ENCODE assay signal across 8 cellular contexts in the genomic region with DNA sequence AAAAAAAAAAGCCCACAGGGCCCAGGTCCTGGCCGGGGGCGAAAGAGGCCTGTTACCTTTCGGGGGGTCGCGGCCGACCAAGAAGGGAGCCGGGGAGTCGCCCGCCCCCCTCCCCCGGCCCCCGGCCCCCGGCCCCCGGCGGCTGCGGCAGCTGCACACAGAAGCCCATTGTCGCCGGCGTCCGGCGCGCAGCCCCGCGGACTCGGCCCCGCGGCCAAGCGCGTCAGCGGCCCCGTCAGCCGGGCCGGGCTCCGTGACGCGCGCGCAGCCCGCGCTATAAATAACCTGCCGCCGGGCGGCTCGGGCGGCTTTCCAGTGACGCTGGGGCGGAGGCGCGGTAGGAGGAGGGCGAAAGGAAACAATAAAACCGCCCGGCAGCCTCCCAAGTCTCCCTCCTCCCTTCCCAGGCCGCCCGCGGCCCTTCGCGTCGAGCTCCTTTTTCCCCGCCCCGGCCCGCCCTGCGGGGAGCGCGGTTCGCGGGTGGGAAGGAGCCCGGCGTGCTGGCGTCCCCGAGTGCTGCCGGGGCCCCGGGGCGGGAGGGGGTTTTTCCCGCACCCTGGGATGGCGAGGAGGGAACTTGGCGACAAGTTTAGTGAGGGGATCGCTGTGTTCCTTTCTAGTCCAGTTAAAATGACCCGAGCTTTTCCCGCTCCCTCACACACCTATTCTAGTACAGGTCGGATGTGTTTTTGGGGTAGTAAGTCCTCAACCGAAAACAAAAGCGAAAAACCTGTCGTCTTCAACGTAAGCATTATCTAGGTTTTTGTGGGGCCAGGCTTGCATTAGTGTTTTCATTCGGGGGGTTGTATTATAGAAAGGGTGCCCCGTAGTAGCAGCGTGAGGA. TPM values are rescaled to one million over a fixed set of nuclear protein-coding genes. Genes with fewer than 3 reads are reported as not detected.
DNase-seq lines count a peak whose midpoint lies in the region; ATAC-seq and TF ChIP-seq lines count a peak whose summit lies in the region.

No MANE protein-coding gene starts in this region.

- H3K4me3 ChIP-seq in DND-41 (ENCODE audit: low read depth in 1 of 2, low read length in 2 of 2) = peak overlapping the region; percentile 71 to 74
- peak overlapping the region; percentile 53 for H3K4me3 ChIP-seq in Jurkat, Clone E6-1 (ENCODE audit: low read length)
- H3K4me3 ChIP-seq in fibroblast of the aortic adventitia (ENCODE audit: low read depth, low read length) = peak overlapping the region; percentile 80

- no peaks in the 10 kb centered on the region for H3K36me3 Mint-ChIP-seq in nephron progenitor cell (ENCODE audit: low read depth)

- H3K27ac ChIP-seq in DND-41 (ENCODE audit: low read length) = peak overlapping the region; percentile 91

- no peaks in the 10 kb centered on the region for H3K9me3 ChIP-seq in DND-41 (ENCODE audit: insufficient read depth, low read length, severe bottlenecking)

- DNase-seq in DND-41 = peak; percentile 84
- DNase-seq in Jurkat, Clone E6-1 (ENCODE audit: low read depth, low spot score) = no peak
- DNase-seq in RPMI7951 (ENCODE audit: low read depth) = peak; percentile 96
- peak; percentile 74 for DNase-seq in activated effector memory CD4-positive, alpha-beta T cell treated with Interleukin-2 at 50 U/mL for 16 hours
- peak; percentile 95 for DNase-seq in fibroblast of the aortic adventitia (ENCODE audit: low read depth)
- DNase-seq in nephron progenitor cell = peak; percentile 89
- peak; percentile 93 for DNase-seq in stimulated activated naive CD8-positive, alpha-beta T cell treated with anti-CD3 and anti-CD28 coated beads, Interleukin-15, Interleukin-2, amounts not matched to agents 100 U/mL and 50 U/mL, for 24 hours

- H3K27me3 ChIP-seq in DND-41 (ENCODE audit: insufficient read depth, low read length, poor library complexity) = no peaks in the 10 kb centered on the region

- H3K4me2 ChIP-seq in DND-41 (ENCODE audit: insufficient read depth, low read length) = peak overlapping the region; percentile 82

- H2AFZ ChIP-seq in DND-41 (ENCODE audit: low read depth, low read length) = peak overlapping the region; percentile 78

- H3K4me3 Mint-ChIP-seq in nephron progenitor cell = peak overlapping the region; percentile 90

- no peaks in the 10 kb centered on the region for H3K9me3 Mint-ChIP-seq in nephron progenitor cell

- H4K20me1 ChIP-seq in DND-41 (ENCODE audit: insufficient read depth, low read length) = no peaks in the 10 kb centered on the region

- H3K4me1 Mint-ChIP-seq in nephron progenitor cell = peaks cover 32% of the 10 kb centered on the region

- peak; percentile 61 for ATAC-seq in DND-41 (ENCODE audit: insufficient read depth, low read depth)
- ATAC-seq in GM21737 (IDR thresholded peaks at IDR 0.05; ENCODE audit: unreplicated experiment) = peak; percentile 51
- ATAC-seq in stimulated activated naive CD8-positive, alpha-beta T cell treated with anti-CD3 and anti-CD28 coated beads, Interleukin-15, Interleukin-2, amounts not matched to agents 100 U/mL and 50 U/mL, for 24 hours = peak; percentile 59

- peak overlapping the region; percentile 100 for H3K9ac ChIP-seq in DND-41 (ENCODE audit: low read depth, low read length)

- H3K79me2 ChIP-seq in DND-41 (ENCODE audit: insufficient read depth, low read length) = no peaks in the 10 kb centered on the region

- peak overlapping the region; percentile 98 for H3K27ac Mint-ChIP-seq in nephron progenitor cell

- H3K36me3 ChIP-seq in DND-41 (ENCODE audit: insufficient read depth, low read length) = no peaks in the 10 kb centered on the region

- TF ChIP-seq CTCF in DND-41 (IDR thresholded peaks at IDR 0.05; ENCODE audit: borderline replicate concordance, extremely low read depth, low read length, poor library complexity, severe bottlenecking) (no peak), fibroblast of the aortic adventitia (IDR thresholded peaks at IDR 0.05; ENCODE audit: insufficient read depth, low read length) (no peak), nephron progenitor cell (IDR thresholded peaks at IDR 0.05) (no peak)

- H3K4me1 ChIP-seq in DND-41 (ENCODE audit: insufficient read depth, low read length) = peaks cover 44% of the 10 kb centered on the region

- no peaks in the 10 kb centered on the region for H3K27me3 Mint-ChIP-seq in nephron progenitor cell (ENCODE audit: low read depth, poor library complexity)

RNA-seq across cellular contexts. Expression of a gene that starts 10.0 kb away (rescaled TPM):
- polyA plus RNA-seq in Jurkat, Clone E6-1 (2012; ENCODE audit: insufficient read depth, insufficient read length) = not detected
- 0.59 and 0.96 TPM in 2 replicates for total RNA-seq in RPMI7951 (2014; rRNA removed; shearing (Covaris generic))
- total RNA-seq in fibroblast of the aortic adventitia (ENCODE audit: low replicate concordance) = 0.41 and 0.81 TPM in 2 replicates
